In the genomic region with DNA sequence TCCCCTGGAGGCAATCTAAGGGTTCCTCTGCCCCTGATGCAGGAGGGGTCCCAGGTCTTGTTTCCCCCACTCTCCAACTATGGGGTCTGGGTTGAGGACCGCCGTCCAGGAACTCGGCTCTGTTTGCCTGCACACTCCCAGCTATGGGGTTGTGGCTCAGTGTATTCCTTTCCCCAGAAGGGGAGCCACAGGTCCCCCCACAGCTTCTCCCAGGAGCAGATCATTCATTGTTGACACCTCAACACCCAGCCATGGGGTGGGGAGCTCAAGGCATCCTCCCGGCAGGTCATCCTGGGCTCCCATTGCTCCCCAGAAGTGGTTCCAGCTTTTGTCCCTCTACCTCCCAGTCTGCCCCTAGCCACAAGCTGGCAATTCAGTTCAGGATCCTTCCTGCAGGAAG, we compare ENCODE assay signal across 7 cellular contexts. TPM values are rescaled to one million over a fixed set of nuclear protein-coding genes. Genes with fewer than 3 reads are reported as not detected.
DNase-seq lines count a peak whose midpoint lies in the region; ATAC-seq, FAIRE-seq and TF ChIP-seq lines count a peak whose summit lies in the region.

No MANE protein-coding gene starts in this region.

- no peak overlapping the region for H2BK20ac ChIP-seq in IMR-90 (ENCODE audit: low read depth, low read length)

- H3K4me2 ChIP-seq in IMR-90 (ENCODE audit: low read depth, low read length): peak overlapping the region; percentile 90

- peak overlapping the region; percentile 78 for H4K91ac ChIP-seq in IMR-90 (ENCODE audit: insufficient read depth, low read depth, low read length)

- no peak for TF ChIP-seq CTCF in IMR-90 (conservative IDR thresholded peaks at IDR 0.05; ENCODE audit: low read depth, low read length)
- no peak for TF ChIP-seq CTCF in kidney (IDR thresholded peaks at IDR 0.05; ENCODE audit: borderline replicate concordance, extremely low read depth, insufficient read depth)
- TF ChIP-seq CTCF in stomach (IDR thresholded peaks at IDR 0.05): no peak

- peak overlapping the region; percentile 52 for H2AK5ac ChIP-seq in IMR-90 (ENCODE audit: low read depth, low read length)

- no peaks in the 10 kb centered on the region for H3K27me3 ChIP-seq in IMR-90 (ENCODE audit: control insufficient read depth, insufficient read depth, low read length)
- peaks cover 0 to 6% (median 0%) of the 10 kb centered on the region in 3 donors for H3K27me3 ChIP-seq in stomach

- dilution Hi-C loops in IMR-90 (cut with HindIII; ENCODE audit: low sequenced_read_pairs, unreplicated experiment): no loop called here

- H4K20me1 ChIP-seq in IMR-90 (ENCODE audit: insufficient read depth, low read length): no peaks in the 10 kb centered on the region

- H3K4me3 ChIP-seq in IMR-90 (ENCODE audit: insufficient read depth, low read depth, low read length) (peak overlapping the region; percentile 77), kidney (ENCODE audit: low read length in 2 of 2) (peak overlapping the region; percentile 63 to 64), stomach (peak overlapping the region; percentile 59 to 83 (median 74))

- no peak for FAIRE-seq in kidney (lab: Jason Lieb, UNC)

- no peak for TF ChIP-seq POLR2A in IMR-90 (IDR thresholded peaks at IDR 0.05; ENCODE audit: low read depth, low read length)
- no peak for TF ChIP-seq POLR2A in stomach (IDR thresholded peaks at IDR 0.05)

- H3K14ac ChIP-seq in IMR-90 (replicated peaks; ENCODE audit: low read depth, low read length): peak overlapping the region; percentile 93

- peaks cover 7% of the 10 kb centered on the region; the same call in 1 of the 2 replicates for H3K9me1 ChIP-seq in IMR-90 (ENCODE audit: insufficient read depth, low read length)

- CTCF ChIA-PET in IMR-90 (lab: Yijun Ruan, JAX): interaction anchor here (0.7 kb wide), 1 partner anchor 19 kb away, joined by 3 read pairs; a partner anchor contains a TSS

- no peak for TF ChIP-seq EP300 in stomach (IDR thresholded peaks at IDR 0.05)

- peak overlapping the region; percentile 89 for H3K23ac ChIP-seq in IMR-90 (ENCODE audit: low read depth, low read length)

- DNase-seq in IMR-90: no peak
- DNase-seq in kidney: no peak
- no peak for DNase-seq in stomach
- no peak for DNase-seq in NOMO-1 treated with dmso at 0.1 percent for 144 hours (lab: John Stamatoyannopoulos, UW; ENCODE audit: unreplicated experiment)

- H3K27ac ChIP-seq in IMR-90 (ENCODE audit: insufficient read depth, low read length) (peak overlapping the region; percentile 80; the same call in 1 of the 2 replicates), angular gyrus (ENCODE audit: low read depth, low read length) (peak overlapping the region; percentile 92), kidney (ENCODE audit: low read depth in 2 of 2, low read length in 2 of 2) (no peak overlapping the region), stomach (peak overlapping the region in 4 of 5 donors; percentile 83 to 94 (median 85))

- in situ Hi-C loops in IMR-90 (cut with MboI; ENCODE audit: low sequenced_read_pairs): no loop called here

- no peak overlapping the region for H2BK5ac ChIP-seq in IMR-90 (ENCODE audit: low read depth, low read length, poor library complexity, severe bottlenecking)

- POLR2A ChIA-PET in IMR-90 (lab: Charles Lee; ENCODE audit: unreplicated experiment): no interaction called here

- peak overlapping the region; percentile 94 for H3K9ac ChIP-seq in IMR-90 (ENCODE audit: low read depth, low read length)
- peak overlapping the region; percentile 37 to 74 for H3K9ac ChIP-seq in kidney (ENCODE audit: low read length in 2 of 2)

- WGBS in IMR-90 (ENCODE audit: extremely low coverage in 2 of 2, insufficient read length in 1 of 2), 2 experiments: no CpG with 5 or more reads among the region's 4 CpGs
- WGBS in stomach, 5 donors: 37 to 49% (median 43%) methylated on average over 2 to 4 of the region's 4 CpGs

- H3K4ac ChIP-seq in IMR-90 (ENCODE audit: low read depth, low read length): peak overlapping the region; percentile 78

- no peak overlapping the region; the same call in 1 of the 2 replicates for H3K18ac ChIP-seq in IMR-90 (ENCODE audit: low read depth, low read length)

- H3K79me1 ChIP-seq in IMR-90 (ENCODE audit: low read depth in 1 of 2, low read length in 2 of 2): peaks cover 12 to 24% of the 10 kb centered on the region in 2 experiments

- H2AK9ac ChIP-seq in IMR-90 (replicated peaks; ENCODE audit: low read depth, low read length, poor library complexity): peak overlapping the region; percentile 88

- H4K8ac ChIP-seq in IMR-90 (ENCODE audit: low read depth in 2 of 2, low read length in 2 of 2): peak overlapping the region; percentile 75 to 81; a peak in 3 of 4 replicates

- H3K36me3 ChIP-seq in IMR-90 (ENCODE audit: control insufficient read depth, insufficient read depth, low read length) (peaks cover 14% of the 10 kb centered on the region; the same call in 1 of the 2 replicates), kidney (ENCODE audit: control insufficient read depth in 1 of 2, insufficient read depth in 2 of 2, low read length in 2 of 2) (no peaks in the 10 kb centered on the region), stomach (peaks cover 0 to 21% (median 18%) of the 10 kb centered on the region in 4 donors)

- TF ChIP-seq RAD21 in IMR-90 (IDR thresholded peaks at IDR 0.05; ENCODE audit: low read length): no peak

- peak overlapping the region; percentile 23 for H4K5ac ChIP-seq in IMR-90 (ENCODE audit: low read depth, low read length)

- H3K4me1 ChIP-seq in IMR-90 (ENCODE audit: control insufficient read depth, insufficient read depth, low read length) (peaks cover 16% of the 10 kb centered on the region), kidney (ENCODE audit: control insufficient read depth in 1 of 2, insufficient read depth in 1 of 2, low read depth in 1 of 2, low read length in 2 of 2) (peaks cover 7 to 11% of the 10 kb centered on the region in 2 donors), stomach (peaks cover 15 to 46% (median 29%) of the 10 kb centered on the region in 4 donors)

- no TSS peak for BruUV-seq in IMR-90 (replicated peaks; lab: Mats Ljungman, UMichigan)

- H3K9me3 ChIP-seq in IMR-90 (ENCODE audit: control insufficient read depth, insufficient read depth, low read length) (no peaks in the 10 kb centered on the region), kidney (ENCODE audit: control insufficient read depth in 1 of 2, low read length in 2 of 2) (no peaks in the 10 kb centered on the region), stomach (no peaks in the 10 kb centered on the region)

- no peak overlapping the region for H2BK15ac ChIP-seq in IMR-90 (ENCODE audit: low read depth, low read length)

- intact Hi-C loops in IMR-90 (cut with micrococcal nuclease): loop anchor here (5.0 kb wide), 1 partner anchor 120 kb away; no protein-coding TSS in a partner anchor
- intact Hi-C loops in kidney (cut with DNase I): no loop called here
- intact Hi-C loops in stomach (cut with DNase I; ENCODE audit: low total_unique reads): no loop called here

- H2BK120ac ChIP-seq in IMR-90 (ENCODE audit: low read depth, low read length): no peak overlapping the region; the same call in 1 of the 2 replicates

- peak overlapping the region; percentile 83 for H2AFZ ChIP-seq in IMR-90 (replicated peaks; ENCODE audit: low read length, poor library complexity)

- ATAC-seq in IMR-90 (ENCODE audit: low read depth) (no peak), GM19463 (IDR thresholded peaks at IDR 0.05; ENCODE audit: unreplicated experiment) (no peak), HG02610 (IDR thresholded peaks at IDR 0.05; ENCODE audit: unreplicated experiment) (no peak)

- H3K56ac ChIP-seq in IMR-90 (ENCODE audit: extremely low read depth, insufficient read depth, low read length): no peak overlapping the region

TF ChIP-seq in IMR-90, 13 proteins besides CTCF, POLR2A, EP300 and RAD21 (continues in another document):
- TF ChIP-seq BHLHE40 (IDR thresholded peaks at IDR 0.05; ENCODE audit: low read depth, low read length) (no peak), MAFK (IDR thresholded peaks at IDR 0.05; ENCODE audit: low read depth, low read length) (no peak)

RNA-seq across cellular contexts. Expression of a gene that starts 1.0 kb away (rescaled TPM):
- total RNA-seq in IMR-90 (2012; rRNA removed) (5.4 and 9.2 TPM in 2 replicates), kidney (39.1 TPM), stomach (100 to 1,000 TPM in 1 of 5 donors, 10 to 100 TPM in 3, 1 to 10 TPM in 1; 6.2 to 304 (median 84.0) TPM)
- polyA plus RNA-seq in IMR-90 (2012; rRNA removed) (30.7 and 34.9 TPM in 2 replicates), kidney (ENCODE audit: insufficient read depth, low read depth, low replicate concordance) (79.1 TPM), stomach (10 to 100 TPM; 68.0 to 75.8 (median 72.4) TPM)
- 43.8 and 60.5 TPM in 2 replicates for polyA plus RNA-seq in IMR-90 (2012; cell fraction: cytosol; rRNA removed)
- polyA plus RNA-seq in IMR-90 (2012; cell fraction: nucleus; rRNA removed; ENCODE audit: low replicate concordance): 19.3 and 34.2 TPM in 2 replicates

RNA-seq across cellular contexts. Expression of a gene that starts 5.5 kb away (rescaled TPM):
- 2.5 and 3.4 TPM in 2 replicates for total RNA-seq in IMR-90 (2012; rRNA removed)
- polyA plus RNA-seq in IMR-90 (2012; rRNA removed): 19.6 and 24.3 TPM in 2 replicates
- 13.9 and 26.7 TPM in 2 replicates for polyA plus RNA-seq in IMR-90 (2012; cell fraction: cytosol; rRNA removed)
- polyA plus RNA-seq in IMR-90 (2012; cell fraction: nucleus; rRNA removed; ENCODE audit: low replicate concordance): 48.5 and 136 TPM in 2 replicates
- 24.0 TPM for total RNA-seq in kidney
- polyA plus RNA-seq in kidney (ENCODE audit: insufficient read depth, low read depth, low replicate concordance): 25.7 TPM
- 10 to 100 TPM in 3 of 5 donors, 1 to 10 TPM in 2; 5.1 to 56.6 (median 18.3) TPM for total RNA-seq in stomach
- polyA plus RNA-seq in stomach: 10 to 100 TPM; 13.3 to 25.5 (median 19.2) TPM

RNA-seq across cellular contexts. Expression of a gene that starts 18.6 kb away (rescaled TPM):
- total RNA-seq in IMR-90 (2012; rRNA removed) (17.9 and 20.0 TPM in 2 replicates), kidney (101 TPM), stomach (100 to 1,000 TPM in 2 of 5 donors, 10 to 100 TPM in 3; 15.2 to 357 (median 70.1) TPM)
- polyA plus RNA-seq in IMR-90 (2012; rRNA removed) (52.7 and 55.6 TPM in 2 replicates), kidney (ENCODE audit: insufficient read depth, low read depth, low replicate concordance) (80.9 TPM), stomach (10 to 100 TPM; 31.3 to 38.4 (median 38.0) TPM)
- polyA plus RNA-seq in IMR-90 (2012; cell fraction: cytosol; rRNA removed): 58.3 and 81.7 TPM in 2 replicates
- polyA plus RNA-seq in IMR-90 (2012; cell fraction: nucleus; rRNA removed; ENCODE audit: low replicate concordance): 105 and 216 TPM in 2 replicates

RNA-seq across cellular contexts. Expression of a gene that starts 28.0 kb away (rescaled TPM):
- total RNA-seq in IMR-90 (2012; rRNA removed): 0.72 and 1.1 TPM in 2 replicates
- 1.7 and 1.9 TPM in 2 replicates for polyA plus RNA-seq in IMR-90 (2012; rRNA removed)
- polyA plus RNA-seq in IMR-90 (2012; cell fraction: cytosol; rRNA removed): 2.8 and 3.6 TPM in 2 replicates
- 0.76 and 2.7 TPM in 2 replicates for polyA plus RNA-seq in IMR-90 (2012; cell fraction: nucleus; rRNA removed; ENCODE audit: low replicate concordance)
- total RNA-seq in kidney: 7.8 TPM
- 20.8 TPM for polyA plus RNA-seq in kidney (ENCODE audit: insufficient read depth, low read depth, low replicate concordance)
- total RNA-seq in stomach: 1 to 10 TPM in 2 of 5 donors, not detected in 3; 3.9 to 5.2 TPM
- polyA plus RNA-seq in stomach: 1 to 10 TPM; 5.5 to 8.8 (median 5.8) TPM

Comparison
In these comparisons a context has a peak if more than half of its experiments do, and no peak if none do; other contexts are left out.
1. H3K27ac ChIP-seq: peak in IMR-90 (single experiment), angular gyrus (single experiment) and stomach (4 of 5); none in kidney (0 of 2).
2. Peak in every context shown above with its lines, with median percentiles within 50 percentile points of each other: H3K4me3 ChIP-seq.